In genomic region chr9:106964329-106964728, GRCh38 we compare ENCODE assay signal across 19 cellular contexts.
DNase-seq lines count a peak whose midpoint lies in the region; ATAC-seq and TF ChIP-seq lines count a peak whose summit lies in the region.
"Had no signal": no experiment of that assay in that cellular context is flagged by ENCODE, and none has a peak within 500 bp of the region (broad histone marks: within the 10 kb centered on the region; RNA-seq: fewer than 3 reads in every experiment).

No MANE protein-coding gene starts in this region.

- H3K27me3 ChIP-seq in MM.1S (replicated peaks; ENCODE audit: insufficient read depth, low read length), result no peaks in the 10 kb centered on the region
- H3K27me3 ChIP-seq in parathyroid adenoma (ENCODE audit: control insufficient read depth, insufficient read depth, low read length), result no peaks in the 10 kb centered on the region
- H3K27me3 ChIP-seq: BLaER1, colonic mucosa, spleen, uterus had no signal

- DNase-seq in activated T-cell treated with anti-CD3 and anti-CD28 coated beads, Interleukin-2, amount 50 U/mL, for 72 hours, result peak in 1 of 2 donors; percentile 4
- no peak for DNase-seq in activated T-cell treated with anti-CD3 and anti-CD28 coated beads, Interleukin-2, amount 50 U/mL, for 24 hours
- DNase-seq in MM.1S, result peak; percentile 83
- no peak for DNase-seq in effector CD8-positive, alpha-beta T cell (lab: John Stamatoyannopoulos, UW)
- no peak for DNase-seq in DMS 273 treated with DMSO at 0.1 percent for 48 hours (lab: John Stamatoyannopoulos, UW)
- DNase-seq: activated T-cell treated with anti-CD3 and anti-CD28 coated beads, Interleukin-2, amount 50 U/mL, for 48 hours; colonic mucosa; MV-4-11; NCI-H1930; spleen; substantia nigra; uterus had no signal

- no peaks in the 10 kb centered on the region for H4K20me1 ChIP-seq in MM.1S (ENCODE audit: insufficient read depth, low read length)
- H4K20me1 ChIP-seq: BLaER1 had no signal

- H3K4me1 Mint-ChIP-seq in activated T-cell treated with anti-CD3 and anti-CD28 coated beads, Interleukin-2, amount 50 U/mL, for 72 hours (ENCODE audit: low read depth), result peaks cover 41% of the 10 kb centered on the region
- peaks cover 16% of the 10 kb centered on the region for H3K4me1 Mint-ChIP-seq in activated T-cell treated with anti-CD3 and anti-CD28 coated beads, Interleukin-2, amount 50 U/mL, for 24 hours (ENCODE audit: low read depth)

- no peak overlapping the region for H3K27ac Mint-ChIP-seq in activated T-cell treated with anti-CD3 and anti-CD28 coated beads, Interleukin-2, amount 50 U/mL, for 72 hours
- H3K27ac Mint-ChIP-seq in activated T-cell treated with anti-CD3 and anti-CD28 coated beads, Interleukin-2, amount 50 U/mL, for 24 hours, result no peak overlapping the region
- H3K27ac Mint-ChIP-seq: activated naive CD8-positive, alpha-beta T cell; IgD-negative memory B cell had no signal

- peak; percentile 36 to 84 for ATAC-seq in activated T-cell treated with anti-CD3 and anti-CD28 coated beads, Interleukin-2, amount 50 U/mL, for 72 hours (replicated peaks in 1 of 2)
- ATAC-seq in GM21447 (IDR thresholded peaks at IDR 0.05; ENCODE audit: unreplicated experiment) (peak; percentile 85), HG03571 (IDR thresholded peaks at IDR 0.05; ENCODE audit: unreplicated experiment) (no peak)

- H3K4me3 ChIP-seq in MM.1S (ENCODE audit: low read length) (no peak overlapping the region), parathyroid adenoma (ENCODE audit: low read depth, low read length) (no peak overlapping the region)
- H3K4me3 ChIP-seq: BLaER1, colonic mucosa, spleen, uterus had no signal

- no peak for TF ChIP-seq CTCF in MM.1S (IDR thresholded peaks at IDR 0.05; ENCODE audit: low read length)
- TF ChIP-seq CTCF in parathyroid adenoma (IDR thresholded peaks at IDR 0.05), result no peak

- H3K36me3 Mint-ChIP-seq in activated T-cell treated with anti-CD3 and anti-CD28 coated beads, Interleukin-2, amount 50 U/mL, for 72 hours (ENCODE audit: insufficient read depth in 2 of 2), result peaks cover 0 to 8% of the 10 kb centered on the region in 2 donors
- H3K36me3 Mint-ChIP-seq in activated T-cell treated with anti-CD3 and anti-CD28 coated beads, Interleukin-2, amount 50 U/mL, for 24 hours (ENCODE audit: low read depth), result no peaks in the 10 kb centered on the region
- H3K36me3 Mint-ChIP-seq: activated naive CD8-positive, alpha-beta T cell; IgD-negative memory B cell had no signal

- H3K9ac ChIP-seq in MM.1S (ENCODE audit: low read length) (no peak overlapping the region), parathyroid adenoma (no peak overlapping the region)
- H3K9ac ChIP-seq: BLaER1 had no signal

- H3K4me1 ChIP-seq in MM.1S (ENCODE audit: low read length), result peaks cover 6% of the 10 kb centered on the region
- peaks cover 2% of the 10 kb centered on the region for H3K4me1 ChIP-seq in parathyroid adenoma
- H3K4me1 ChIP-seq: BLaER1, colonic mucosa, spleen, uterus had no signal

- H2AFZ ChIP-seq in MM.1S (ENCODE audit: low read length), result no peak overlapping the region
- no peak overlapping the region for H2AFZ ChIP-seq in parathyroid adenoma

- no peaks in the 10 kb centered on the region for H3K9me2 ChIP-seq in MM.1S (replicated peaks; ENCODE audit: insufficient read depth, low read length)

- peak overlapping the region; percentile 28; the same call in 1 of the 2 replicates for H3K4me2 ChIP-seq in MM.1S (ENCODE audit: low read depth, low read length)
- no peak overlapping the region for H3K4me2 ChIP-seq in parathyroid adenoma (ENCODE audit: low read length)
- H3K4me2 ChIP-seq: BLaER1 had no signal

- no peak overlapping the region for H3K4me3 Mint-ChIP-seq in activated T-cell treated with anti-CD3 and anti-CD28 coated beads, Interleukin-2, amount 50 U/mL, for 72 hours
- no peak overlapping the region for H3K4me3 Mint-ChIP-seq in activated T-cell treated with anti-CD3 and anti-CD28 coated beads, Interleukin-2, amount 50 U/mL, for 24 hours
- H3K4me3 Mint-ChIP-seq: activated naive CD8-positive, alpha-beta T cell; brain; IgD-negative memory B cell had no signal

- H3K9me3 ChIP-seq in MM.1S (replicated peaks; ENCODE audit: insufficient read depth, low read length) (no peaks in the 10 kb centered on the region), parathyroid adenoma (ENCODE audit: control insufficient read depth, low read length) (no peaks in the 10 kb centered on the region)
- H3K9me3 ChIP-seq: BLaER1, colonic mucosa, uterus had no signal

- H3K36me3 ChIP-seq in MM.1S (replicated peaks; ENCODE audit: insufficient read depth, low read length) (no peaks in the 10 kb centered on the region), parathyroid adenoma (ENCODE audit: control insufficient read depth, insufficient read depth, low read length) (no peaks in the 10 kb centered on the region)
- H3K36me3 ChIP-seq: BLaER1, colonic mucosa, spleen, uterus had no signal

- H3K79me2 ChIP-seq in MM.1S (ENCODE audit: low read length) (no peaks in the 10 kb centered on the region), parathyroid adenoma (peaks cover 3% of the 10 kb centered on the region)

- peaks cover 5% of the 10 kb centered on the region for H3F3A ChIP-seq in MM.1S (ENCODE audit: insufficient read depth, low read length)

- H3K27ac ChIP-seq in MM.1S (ENCODE audit: low read length) (no peak overlapping the region), parathyroid adenoma (peak overlapping the region; percentile 63)
- H3K27ac ChIP-seq: BLaER1, colonic mucosa had no signal

- H3K27me3 Mint-ChIP-seq in activated T-cell treated with anti-CD3 and anti-CD28 coated beads, Interleukin-2, amount 50 U/mL, for 72 hours (ENCODE audit: low read depth), result peaks cover 26% of the 10 kb centered on the region
- peaks cover under 1% of the 10 kb centered on the region for H3K27me3 Mint-ChIP-seq in activated T-cell treated with anti-CD3 and anti-CD28 coated beads, Interleukin-2, amount 50 U/mL, for 24 hours
- H3K27me3 Mint-ChIP-seq: activated naive CD8-positive, alpha-beta T cell; brain had no signal

- H3K9me3 Mint-ChIP-seq in activated T-cell treated with anti-CD3 and anti-CD28 coated beads, Interleukin-2, amount 50 U/mL, for 72 hours, result peaks cover 6 to 12% of the 10 kb centered on the region in 2 donors
- peaks cover 5% of the 10 kb centered on the region for H3K9me3 Mint-ChIP-seq in activated T-cell treated with anti-CD3 and anti-CD28 coated beads, Interleukin-2, amount 50 U/mL, for 24 hours
- H3K9me3 Mint-ChIP-seq: brain had no signal
